Comparison of ENCODE assay signal across 1 cellular context in genomic region chr3:98029083-98029482, GRCh38.
TF ChIP-seq lines count a peak whose summit lies in the region.

No MANE protein-coding gene starts in this region.

TF ChIP-seq in endothelial cell of umbilical vein, 7 proteins besides CTCF, POLR2A, EP300 and RAD21:
- TF ChIP-seq MAX (IDR thresholded peaks at IDR 0.05; ENCODE audit: insufficient read depth, insufficient read length) (no peak), MYC (IDR thresholded peaks at IDR 0.05; ENCODE audit: low read depth, low read length) (no peak), POLR2AphosphoS5 (IDR thresholded peaks at IDR 0.05; ENCODE audit: insufficient read depth, low read depth, low read length) (no peak), FOS (IDR thresholded peaks at IDR 0.05; ENCODE audit: borderline replicate concordance, insufficient read depth, low read length) (no peak), GATA2 (IDR thresholded peaks at IDR 0.05; ENCODE audit: insufficient read depth, insufficient read length, low read depth, low read length) (no peak), EZH2 (IDR thresholded peaks at IDR 0.05; ENCODE audit: borderline replicate concordance, low read depth, low read length, severe bottlenecking) (no peak), JUN (IDR thresholded peaks at IDR 0.05; ENCODE audit: borderline replicate concordance, insufficient read depth, insufficient read length, low read depth) (no peak)
